In genomic region chr2:168538133-168538532, GRCh38 we compare ENCODE assay signal across 3 cellular contexts.
TF ChIP-seq lines count a peak whose summit lies in the region.

No MANE protein-coding gene starts in this region.

TF ChIP-seq in GM23338, 12 proteins besides CTCF, POLR2A, EP300 and RAD21:
- no peak for TF ChIP-seq POLR2AphosphoS5 (IDR thresholded peaks at IDR 0.05; ENCODE audit: low read depth)
- TF ChIP-seq, protein P1, sequence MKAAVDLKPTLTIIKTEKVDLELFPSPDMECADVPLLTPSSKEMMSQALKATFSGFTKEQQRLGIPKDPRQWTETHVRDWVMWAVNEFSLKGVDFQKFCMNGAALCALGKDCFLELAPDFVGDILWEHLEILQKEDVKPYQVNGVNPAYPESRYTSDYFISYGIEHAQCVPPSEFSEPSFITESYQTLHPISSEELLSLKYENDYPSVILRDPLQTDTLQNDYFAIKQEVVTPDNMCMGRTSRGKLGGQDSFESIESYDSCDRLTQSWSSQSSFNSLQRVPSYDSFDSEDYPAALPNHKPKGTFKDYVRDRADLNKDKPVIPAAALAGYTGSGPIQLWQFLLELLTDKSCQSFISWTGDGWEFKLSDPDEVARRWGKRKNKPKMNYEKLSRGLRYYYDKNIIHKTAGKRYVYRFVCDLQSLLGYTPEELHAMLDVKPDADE (IDR thresholded peaks at IDR 0.05): no peak
- TF ChIP-seq CREB1 (CRISPR knock-in tag; IDR thresholded peaks at IDR 0.05; ENCODE audit: low read depth): no peak

TF ChIP-seq in HCT116, 20 proteins besides CTCF, POLR2A, EP300 and RAD21:
- TF ChIP-seq JUND (IDR thresholded peaks at IDR 0.05) (no peak), SRF (IDR thresholded peaks at IDR 0.05; ENCODE audit: low read depth) (no peak), EGR1 (IDR thresholded peaks at IDR 0.05; ENCODE audit: low read depth) (no peak), EZH2 (IDR thresholded peaks at IDR 0.05) (no peak), CBX3 (IDR thresholded peaks at IDR 0.05; ENCODE audit: low read depth) (no peak), FOSL1 (IDR thresholded peaks at IDR 0.05; ENCODE audit: low read depth) (no peak), ZBTB33 (IDR thresholded peaks at IDR 0.05; ENCODE audit: extremely low read depth, insufficient replicate concordance, low read length) (no peak), YY1 (IDR thresholded peaks at IDR 0.05; ENCODE audit: extremely low read depth, insufficient replicate concordance, low read depth, low read length) (no peak), SIN3A (IDR thresholded peaks at IDR 0.05; ENCODE audit: low read depth) (no peak), ZNF274 (IDR thresholded peaks at IDR 0.05; ENCODE audit: low read depth, low read length) (no peak), EZH2phosphoT487 (IDR thresholded peaks at IDR 0.05; ENCODE audit: borderline replicate concordance) (no peak), ELF1 (IDR thresholded peaks at IDR 0.05; ENCODE audit: borderline replicate concordance, low read depth) (no peak), POLR2AphosphoS5 (IDR thresholded peaks at IDR 0.05; ENCODE audit: low read depth, low read length) (no peak), CEBPB (IDR thresholded peaks at IDR 0.05; ENCODE audit: low read depth) (no peak), ATF3 (IDR thresholded peaks at IDR 0.05) (no peak), REST (IDR thresholded peaks at IDR 0.05; ENCODE audit: low read depth) (no peak), TCF7L2 (IDR thresholded peaks at IDR 0.05; ENCODE audit: borderline replicate concordance, extremely low read depth, insufficient read depth, insufficient read length) (no peak), SP1 (IDR thresholded peaks at IDR 0.05; ENCODE audit: low read depth) (no peak)
- TF ChIP-seq, protein P2, sequence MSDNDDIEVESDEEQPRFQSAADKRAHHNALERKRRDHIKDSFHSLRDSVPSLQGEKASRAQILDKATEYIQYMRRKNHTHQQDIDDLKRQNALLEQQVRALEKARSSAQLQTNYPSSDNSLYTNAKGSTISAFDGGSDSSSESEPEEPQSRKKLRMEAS (IDR thresholded peaks at IDR 0.05): no peak

TF ChIP-seq in SK-N-SH, 30 proteins besides CTCF, POLR2A, EP300 and RAD21:
- TF ChIP-seq RXRA (IDR thresholded peaks at IDR 0.05; ENCODE audit: borderline replicate concordance, low read depth): no peak
- no peak for TF ChIP-seq FOXJ3 (CRISPR knock-in tag; IDR thresholded peaks at IDR 0.05)
- no peak for TF ChIP-seq YY1 (IDR thresholded peaks at IDR 0.05; ENCODE audit: low read depth)
- TF ChIP-seq GATA2 (CRISPR knock-in tag; IDR thresholded peaks at IDR 0.05): no peak
- no peak for TF ChIP-seq ELF1 (IDR thresholded peaks at IDR 0.05)
- no peak for TF ChIP-seq RCOR1 (IDR thresholded peaks at IDR 0.05; ENCODE audit: low read length)
- TF ChIP-seq MEF2A (IDR thresholded peaks at IDR 0.05; ENCODE audit: borderline replicate concordance, low read depth): no peak
- no peak for TF ChIP-seq TEAD4 (IDR thresholded peaks at IDR 0.05; ENCODE audit: borderline replicate concordance, insufficient read depth)
- TF ChIP-seq IRF3 (IDR thresholded peaks at IDR 0.05; ENCODE audit: low read depth, low read length): no peak
- no peak for TF ChIP-seq SMC3 (IDR thresholded peaks at IDR 0.05; ENCODE audit: low read depth, low read length)
- TF ChIP-seq NFIC (IDR thresholded peaks at IDR 0.05; ENCODE audit: borderline replicate concordance): no peak
- no peak for TF ChIP-seq TCF12 (IDR thresholded peaks at IDR 0.05)
- TF ChIP-seq ZBTB33 (IDR thresholded peaks at IDR 0.05; ENCODE audit: borderline replicate concordance, low read depth): no peak
- no peak for TF ChIP-seq CHD2 (IDR thresholded peaks at IDR 0.05; ENCODE audit: low read length, partially characterized antibody)
- TF ChIP-seq MXI1 (IDR thresholded peaks at IDR 0.05; ENCODE audit: low read depth, low read length): no peak
- no peak for TF ChIP-seq RFX5 (IDR thresholded peaks at IDR 0.05; ENCODE audit: low read length)
- no peak for TF ChIP-seq NRF1 (IDR thresholded peaks at IDR 0.05; ENCODE audit: low read depth, low read length)
- no peak for TF ChIP-seq REST (IDR thresholded peaks at IDR 0.05; ENCODE audit: low read depth, low read length)
